ENCODE assay signal across 24 cellular contexts in the genomic region with DNA sequence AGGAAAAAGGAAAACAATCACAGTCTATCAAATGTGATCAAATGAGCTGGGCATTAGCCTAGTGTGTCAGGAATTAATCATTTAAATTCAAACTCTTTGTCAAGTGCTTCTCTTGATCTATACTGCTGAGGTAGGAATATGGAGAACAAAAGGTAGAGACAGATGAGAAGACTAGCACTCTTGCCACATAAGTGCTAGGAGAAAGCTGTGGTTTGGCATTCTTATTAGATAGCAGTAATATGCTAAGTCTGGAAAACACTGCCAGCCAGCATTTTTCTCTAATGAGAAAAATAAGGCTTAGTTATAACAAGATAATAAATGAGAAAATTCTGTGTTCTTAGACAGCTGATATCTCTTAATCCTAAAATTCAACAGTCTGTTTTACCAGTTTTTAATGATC. TPM values are rescaled to one million over a fixed set of nuclear protein-coding genes. Genes with fewer than 3 reads are reported as not detected.
DNase-seq lines count a peak whose midpoint lies in the region; ATAC-seq and TF ChIP-seq lines count a peak whose summit lies in the region.
"Had no signal": no experiment of that assay in that cellular context is flagged by ENCODE, and none has a peak within 500 bp of the region (broad histone marks: within the 10 kb centered on the region; RNA-seq: fewer than 3 reads in every experiment).

No MANE protein-coding gene starts in this region.

- no peak overlapping the region for H3K9ac ChIP-seq in MM.1S (ENCODE audit: low read length)

- no peaks in the 10 kb centered on the region for H3K27me3 Mint-ChIP-seq in stimulated activated naive CD8-positive, alpha-beta T cell treated with anti-CD3 and anti-CD28 coated beads, Interleukin-15, amount 100 ng/mL, for 72 hours
- H3K27me3 Mint-ChIP-seq: activated T-cell treated with anti-CD3 and anti-CD28 coated beads, Interleukin-2, amount 50 U/mL, for 24 hours; effector memory CD8-positive, alpha-beta T cell; naive thymus-derived CD4-positive, alpha-beta T cell; stimulated activated naive B cell treated with anti-CD40 and anti-IgM and Interleukin-4, amounts not matched to agents 10 μg/mL and 1 μg/mL and 100 μg/mL, for 72 hours had no signal

- H3K27ac Mint-ChIP-seq in stimulated activated naive CD8-positive, alpha-beta T cell treated with anti-CD3 and anti-CD28 coated beads, Interleukin-15, amount 100 ng/mL, for 72 hours: no peak overlapping the region
- H3K27ac Mint-ChIP-seq: activated T-cell treated with anti-CD3 and anti-CD28 coated beads, Interleukin-2, amount 50 U/mL, for 24 hours; effector memory CD8-positive, alpha-beta T cell; naive thymus-derived CD4-positive, alpha-beta T cell; stimulated activated naive B cell treated with anti-CD40 and anti-IgM and Interleukin-4, amounts not matched to agents 10 μg/mL and 1 μg/mL and 100 μg/mL, for 72 hours had no signal

- H3K9me3 Mint-ChIP-seq in stimulated activated naive CD8-positive, alpha-beta T cell treated with anti-CD3 and anti-CD28 coated beads, Interleukin-15, amount 100 ng/mL, for 72 hours: no peaks in the 10 kb centered on the region
- H3K9me3 Mint-ChIP-seq: activated T-cell treated with anti-CD3 and anti-CD28 coated beads, Interleukin-2, amount 50 U/mL, for 24 hours; effector memory CD8-positive, alpha-beta T cell; stimulated activated naive B cell treated with anti-CD40 and anti-IgM and Interleukin-4, amounts not matched to agents 10 μg/mL and 1 μg/mL and 100 μg/mL, for 72 hours had no signal

- no peak for TF ChIP-seq POLR2A in thyroid gland (IDR thresholded peaks at IDR 0.05)

- no peak overlapping the region for H3K4me3 ChIP-seq in AG10803 (ENCODE audit: low read length)
- H3K4me3 ChIP-seq in MM.1S (ENCODE audit: low read length): no peak overlapping the region
- H3K4me3 ChIP-seq in thyroid gland (replicated peaks in 1 of 3): no peak overlapping the region
- H3K4me3 ChIP-seq: ovary had no signal

- no peaks in the 10 kb centered on the region for H3K9me3 ChIP-seq in MM.1S (replicated peaks; ENCODE audit: insufficient read depth, low read length)
- H3K9me3 ChIP-seq in thyroid gland: no peaks in the 10 kb centered on the region
- H3K9me3 ChIP-seq: ovary had no signal

- no peaks in the 10 kb centered on the region for H3K4me1 Mint-ChIP-seq in stimulated activated naive CD8-positive, alpha-beta T cell treated with anti-CD3 and anti-CD28 coated beads, Interleukin-15, amount 100 ng/mL, for 72 hours

- no peak for TF ChIP-seq CTCF in AG10803 (conservative IDR thresholded peaks at IDR 0.05; ENCODE audit: low read length)
- no peak for TF ChIP-seq CTCF in MM.1S (IDR thresholded peaks at IDR 0.05; ENCODE audit: low read length)
- no peak for TF ChIP-seq CTCF in thyroid gland (IDR thresholded peaks at IDR 0.05)

- H4K20me1 ChIP-seq in MM.1S (ENCODE audit: insufficient read depth, low read length): no peaks in the 10 kb centered on the region

- intact Hi-C loops in thyroid gland (cut with DNase I): no loop called here

- H3K36me3 ChIP-seq in MM.1S (replicated peaks; ENCODE audit: insufficient read depth, low read length): no peaks in the 10 kb centered on the region
- H3K36me3 ChIP-seq in thyroid gland: no peaks in the 10 kb centered on the region
- H3K36me3 ChIP-seq: ovary had no signal

- H3F3A ChIP-seq in MM.1S (ENCODE audit: insufficient read depth, low read length): no peaks in the 10 kb centered on the region

- no peak overlapping the region for H3K4me2 ChIP-seq in MM.1S (ENCODE audit: low read depth, low read length)

- no peaks in the 10 kb centered on the region for H3K79me2 ChIP-seq in MM.1S (ENCODE audit: low read length)

- no peak overlapping the region for H2AFZ ChIP-seq in MM.1S (ENCODE audit: low read length)

- H3K27me3 ChIP-seq in MM.1S (replicated peaks; ENCODE audit: insufficient read depth, low read length): no peaks in the 10 kb centered on the region
- H3K27me3 ChIP-seq in thyroid gland: no peaks in the 10 kb centered on the region
- H3K27me3 ChIP-seq: foreskin keratinocyte, ovary had no signal

- DNase-seq in AG10803 (ENCODE audit: low read depth): peak; percentile 76
- peak; percentile 28 for DNase-seq in MM.1S
- DNase-seq in fibroblast of gingiva (ENCODE audit: low read depth): peak; percentile 68
- DNase-seq in myocyte (ENCODE audit: low read depth): peak; percentile 62
- DNase-seq in stimulated activated naive CD8-positive, alpha-beta T cell treated with anti-CD3 and anti-CD28 coated beads, Interleukin-15, amount 100 ng/mL, for 72 hours: no peak
- no peak for DNase-seq in UCSD-AML1 (lab: John Stamatoyannopoulos, UW; ENCODE audit: unreplicated experiment)
- DNase-seq in thyroid gland: no peak
- DNase-seq: ACHN; activated naive CD4-positive, alpha-beta T cell treated with Interleukin-2 at 50 U/mL for 16 hours; activated T-cell treated with anti-CD3 and anti-CD28 coated beads, Interleukin-2, amount 50 U/mL, for 24 hours; anterior cingulate cortex; DMS79 treated with DMSO at 0.1 percent for 48 hours; effector memory CD8-positive, alpha-beta T cell; foreskin keratinocyte; kidney; naive thymus-derived CD4-positive, alpha-beta T cell; NCI-H1417; NCI-H2171; NCI-H69; ovary; stimulated activated naive B cell treated with anti-CD40 and anti-IgM and Interleukin-4, amounts not matched to agents 10 μg/mL and 1 μg/mL and 100 μg/mL, for 72 hours; T-helper 9 cell had no signal

- H3K9me2 ChIP-seq in MM.1S (replicated peaks; ENCODE audit: insufficient read depth, low read length): no peaks in the 10 kb centered on the region

- H3K27ac ChIP-seq in MM.1S (ENCODE audit: low read length): no peak overlapping the region
- no peak overlapping the region for H3K27ac ChIP-seq in thyroid gland
- H3K27ac ChIP-seq: foreskin keratinocyte, ovary had no signal

- peaks cover 3% of the 10 kb centered on the region for H3K4me1 ChIP-seq in MM.1S (ENCODE audit: low read length)
- no peaks in the 10 kb centered on the region for H3K4me1 ChIP-seq in thyroid gland
- H3K4me1 ChIP-seq: foreskin keratinocyte had no signal

- H3K4me3 Mint-ChIP-seq in stimulated activated naive CD8-positive, alpha-beta T cell treated with anti-CD3 and anti-CD28 coated beads, Interleukin-15, amount 100 ng/mL, for 72 hours: no peak overlapping the region
- H3K4me3 Mint-ChIP-seq: activated T-cell treated with anti-CD3 and anti-CD28 coated beads, Interleukin-2, amount 50 U/mL, for 24 hours; effector memory CD8-positive, alpha-beta T cell; naive thymus-derived CD4-positive, alpha-beta T cell; stimulated activated naive B cell treated with anti-CD40 and anti-IgM and Interleukin-4, amounts not matched to agents 10 μg/mL and 1 μg/mL and 100 μg/mL, for 72 hours had no signal

- ATAC-seq in stimulated activated naive CD8-positive, alpha-beta T cell treated with anti-CD3 and anti-CD28 coated beads, Interleukin-15, amount 100 ng/mL, for 72 hours: no peak
- no peak for ATAC-seq in HG03342 (IDR thresholded peaks at IDR 0.05; ENCODE audit: unreplicated experiment)
- ATAC-seq: effector memory CD8-positive, alpha-beta T cell; foreskin keratinocyte; naive thymus-derived CD4-positive, alpha-beta T cell; sciatic nerve; stimulated activated naive B cell treated with anti-CD40 and anti-IgM and Interleukin-4, amounts not matched to agents 10 μg/mL and 1 μg/mL and 100 μg/mL, for 72 hours had no signal

RNA-seq across cellular contexts. Expression of a gene that starts 38.9 kb away (rescaled TPM):
- total RNA-seq in myocyte (29.8 and 31.4 TPM in 2 replicates), thyroid gland (10 to 100 TPM; 18.3 to 33.6 (median 23.7) TPM)
- polyA plus RNA-seq in myocyte (2012): 10.9 TPM

RNA-seq across cellular contexts. Expression of a gene that starts 39.1 kb away (rescaled TPM):
- total RNA-seq in myocyte (28.7 and 31.2 TPM in 2 replicates), thyroid gland (10 to 100 TPM; 28.4 to 38.7 (median 30.4) TPM)
- polyA plus RNA-seq in myocyte (2012): 34.0 TPM

Comparison
In these comparisons a context has a peak if more than half of its experiments do, and no peak if none do; other contexts are left out.
1. DNase-seq: peak in AG10803 (single experiment), MM.1S (single experiment), fibroblast of gingiva (single experiment) and myocyte (single experiment); none in stimulated activated naive CD8-positive, alpha-beta T cell treated with anti-CD3 and anti-CD28 coated beads, Interleukin-15, amount 100 ng/mL, for 72 hours (0 of 2), UCSD-AML1 (single experiment) and thyroid gland (0 of 2).